25 cellular contexts compared by ENCODE assay signal in the genomic region with DNA sequence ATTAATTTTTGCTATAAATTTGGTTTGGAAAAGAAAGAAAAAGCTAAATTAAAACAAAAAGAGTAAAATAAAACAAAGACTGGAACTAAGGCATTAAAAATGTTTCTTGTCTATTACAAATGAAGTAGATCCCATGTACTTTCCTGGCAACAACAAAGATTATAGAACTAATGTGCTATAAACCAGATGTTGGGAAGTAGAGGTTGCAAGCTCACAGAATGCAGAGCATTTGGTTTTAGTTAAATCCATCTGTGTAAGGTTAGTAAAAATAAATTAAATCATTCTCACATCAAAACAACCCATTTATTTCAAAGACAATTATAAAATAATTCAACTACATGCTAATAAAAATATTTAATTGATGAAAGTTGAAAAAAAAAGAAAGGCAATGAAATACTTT.
"Had no signal": no experiment of that assay in that cellular context is flagged by ENCODE, and none has a peak within 500 bp of the region (broad histone marks: within the 10 kb centered on the region; RNA-seq: fewer than 3 reads in every experiment).

No MANE protein-coding gene starts in this region.

- ATAC-seq: heart left ventricle; left lobe of liver; lower lobe of right lung; naive thymus-derived CD8-positive, alpha-beta T cell had no signal

- H3K4me3 ChIP-seq: ascending aorta, cardiac muscle cell, colonic mucosa, dorsolateral prefrontal cortex, heart left ventricle, lower lobe of right lung, neural progenitor cell, right atrium auricular region, spleen, tibial nerve had no signal

- DNase-seq: activated CD4-positive, alpha-beta T cell treated with anti-CD3 and anti-CD28 coated beads for 48 hours; activated CD4-positive, alpha-beta T cell treated with anti-CD3 and anti-CD28 coated beads, Interleukin-2, amount 50 U/mL, for 48 hours; activated CD8-positive, alpha-beta memory T cell treated with anti-CD3 and anti-CD28 coated beads, Interleukin-2, amount 50 U/mL, for 4 hours; activated effector memory CD4-positive, alpha-beta T cell treated with anti-CD3 and anti-CD28 coated beads, Interleukin-2, amount 50 U/mL, for 16 hours; activated naive CD4-positive, alpha-beta T cell treated with anti-CD3 and anti-CD28 coated beads for 36 hours; activated naive CD8-positive, alpha-beta T cell treated with anti-CD3 and anti-CD28 coated beads for 36 hours; activated T-cell treated with anti-CD3 and anti-CD28 coated beads, Interleukin-2, amount 50 U/mL, for 1 hour; cerebellar nuclear complex; colonic mucosa; dorsolateral prefrontal cortex; effector memory CD4-positive, alpha-beta T cell; erythroblast; heart left ventricle; lower lobe of right lung; mesenchymal stem cell; naive thymus-derived CD8-positive, alpha-beta T cell; spleen; stimulated activated naive CD4-positive, alpha-beta T cell treated with Interleukin-2 at 50 U/mL for 16 hours; T-helper 9 cell had no signal
